ENCODE assay signal across 8 cellular contexts in genomic region chr4:25377572-25377882, GRCh38. TPM values are rescaled to one million over a fixed set of nuclear protein-coding genes. Genes with fewer than 3 reads are reported as not detected.
A peak's percentile ranks its signal among the peaks of the same experiment; 100 is the strongest.
DNase-seq lines count a peak whose midpoint lies in the region; ATAC-seq and TF ChIP-seq lines count a peak whose summit lies in the region.

No MANE protein-coding gene starts in this region.

- no peaks in the 10 kb centered on the region for H3K36me3 Mint-ChIP-seq in natural killer cell
- H3K36me3 Mint-ChIP-seq in natural killer cell treated with Interleukin-12 subunit alpha and Interleukin-12 subunit beta and Interleukin-15 and Interleukin-18, amount 100 ng/mL, for 72 hours: peaks cover 5% of the 10 kb centered on the region
- H3K36me3 Mint-ChIP-seq in dendritic cell treated with granulocyte-macrophage colony-stimulating factor and Interleukin-4, amounts not matched to agents 40 ng/mL and 50 ng/mL, for 4 days (ENCODE audit: low read depth): peaks cover 23% of the 10 kb centered on the region
- peaks cover 20% of the 10 kb centered on the region for H3K36me3 Mint-ChIP-seq in nephron progenitor cell (ENCODE audit: low read depth)

- peak overlapping the region; percentile 10; the same call in 1 of the 2 replicates for H3K27ac ChIP-seq in Karpas-422 (ENCODE audit: low read length)

- H3K27ac Mint-ChIP-seq in natural killer cell (no peak overlapping the region), nephron progenitor cell (peak overlapping the region; percentile 36)
- H3K27ac Mint-ChIP-seq in natural killer cell treated with Interleukin-12 subunit alpha and Interleukin-12 subunit beta and Interleukin-15 and Interleukin-18, amount 100 ng/mL, for 72 hours: no peak overlapping the region
- peak overlapping the region; percentile 85 for H3K27ac Mint-ChIP-seq in dendritic cell treated with granulocyte-macrophage colony-stimulating factor and Interleukin-4, amounts not matched to agents 40 ng/mL and 50 ng/mL, for 4 days

- H3K4me1 Mint-ChIP-seq in natural killer cell (peaks cover 5 to 11% of the 10 kb centered on the region in 2 donors), nephron progenitor cell (peaks cover 11% of the 10 kb centered on the region)
- peaks cover 0 to 7% of the 10 kb centered on the region in 2 donors for H3K4me1 Mint-ChIP-seq in natural killer cell treated with Interleukin-12 subunit alpha and Interleukin-12 subunit beta and Interleukin-15 and Interleukin-18, amount 100 ng/mL, for 72 hours (ENCODE audit: low read depth in 2 of 2)
- H3K4me1 Mint-ChIP-seq in dendritic cell treated with granulocyte-macrophage colony-stimulating factor and Interleukin-4, amounts not matched to agents 40 ng/mL and 50 ng/mL, for 4 days (ENCODE audit: low read depth): no peaks in the 10 kb centered on the region

- no peaks in the 10 kb centered on the region for H3K27me3 ChIP-seq in Karpas-422 (ENCODE audit: low read length)

- no peaks in the 10 kb centered on the region for H3K9me2 ChIP-seq in Karpas-422 (replicated peaks; ENCODE audit: insufficient read depth, low read length)

- no peaks in the 10 kb centered on the region for H3K9me3 ChIP-seq in Karpas-422 (ENCODE audit: low read length)

- H3K4me2 ChIP-seq in Karpas-422 (ENCODE audit: low read depth, low read length, poor library complexity, severe bottlenecking): peak overlapping the region; percentile 81

- intact Hi-C loops in natural killer cell (cut with micrococcal nuclease): loop anchor here (1.0 to 10.0 kb wide), 4 partner anchors 65 to 795 kb away; partner anchors contain the start of genes DHX15, PI4K2B, SEPSECS and ZCCHC4
- intact Hi-C loops in dendritic cell treated with granulocyte-macrophage colony-stimulating factor and Interleukin-4, amounts not matched to agents 40 ng/mL and 50 ng/mL, for 4 days (cut with micrococcal nuclease): loop anchor here (1.0 to 5.0 kb wide), 4 partner anchors 65 to 795 kb away; partner anchors contain the start of genes DHX15, PI4K2B, SEPSECS and ZCCHC4

- no peak for TF ChIP-seq CTCF in natural killer cell (IDR thresholded peaks at IDR 0.05)
- TF ChIP-seq CTCF in nephron progenitor cell (IDR thresholded peaks at IDR 0.05): no peak

- H4K20me1 ChIP-seq in Karpas-422 (ENCODE audit: insufficient read depth, low read depth, low read length): no peaks in the 10 kb centered on the region

- H3K4me3 Mint-ChIP-seq in natural killer cell (no peak overlapping the region), nephron progenitor cell (no peak overlapping the region)
- H3K4me3 Mint-ChIP-seq in natural killer cell treated with Interleukin-12 subunit alpha and Interleukin-12 subunit beta and Interleukin-15 and Interleukin-18, amount 100 ng/mL, for 72 hours: no peak overlapping the region
- H3K4me3 Mint-ChIP-seq in dendritic cell treated with granulocyte-macrophage colony-stimulating factor and Interleukin-4, amounts not matched to agents 40 ng/mL and 50 ng/mL, for 4 days: peak overlapping the region; percentile 91

- H2AFZ ChIP-seq in Karpas-422 (ENCODE audit: low read length): peak overlapping the region; percentile 16; the same call in 1 of the 2 replicates

- peak overlapping the region; percentile 89 for H3K9ac ChIP-seq in Karpas-422 (ENCODE audit: low read length)

- H3K27me3 Mint-ChIP-seq in natural killer cell (ENCODE audit: low read depth in 2 of 2): no peaks in the 10 kb centered on the region
- H3K27me3 Mint-ChIP-seq in natural killer cell treated with Interleukin-12 subunit alpha and Interleukin-12 subunit beta and Interleukin-15 and Interleukin-18, amount 100 ng/mL, for 72 hours: no peaks in the 10 kb centered on the region
- peaks cover 3% of the 10 kb centered on the region for H3K27me3 Mint-ChIP-seq in dendritic cell treated with granulocyte-macrophage colony-stimulating factor and Interleukin-4, amounts not matched to agents 40 ng/mL and 50 ng/mL, for 4 days
- H3K27me3 Mint-ChIP-seq in nephron progenitor cell (ENCODE audit: low read depth, poor library complexity): peaks cover 3% of the 10 kb centered on the region

- H3K4me1 ChIP-seq in Karpas-422 (ENCODE audit: low read length): peaks cover 24% of the 10 kb centered on the region

- ATAC-seq in natural killer cell (peak in 2 of 3 donors; percentile 0 to 5), GM18858 (IDR thresholded peaks at IDR 0.05; ENCODE audit: unreplicated experiment) (no peak)
- ATAC-seq in natural killer cell treated with Interleukin-12 subunit alpha and Interleukin-12 subunit beta and Interleukin-15 and Interleukin-18, amount 100 ng/mL, for 72 hours: no peak

- H3K79me2 ChIP-seq in Karpas-422 (ENCODE audit: low read length): peaks cover 50% of the 10 kb centered on the region

- DNase-seq in natural killer cell (no peak), Karpas-422 (peak; percentile 54), nephron progenitor cell (no peak), AG08395 (ENCODE audit: low spot score) (no peak)
- no peak for DNase-seq in natural killer cell treated with Interleukin-12 subunit alpha and Interleukin-12 subunit beta and Interleukin-15 and Interleukin-18, amount 100 ng/mL, for 72 hours (ENCODE audit: low spot score)
- no peak for DNase-seq in activated CD4-positive, alpha-beta T cell treated with anti-CD3 and anti-CD28 coated beads, Interleukin-2, amount 50 U/mL, for 4 hours

- H3K9me3 Mint-ChIP-seq in natural killer cell (no peaks in the 10 kb centered on the region), nephron progenitor cell (no peaks in the 10 kb centered on the region)
- no peaks in the 10 kb centered on the region for H3K9me3 Mint-ChIP-seq in natural killer cell treated with Interleukin-12 subunit alpha and Interleukin-12 subunit beta and Interleukin-15 and Interleukin-18, amount 100 ng/mL, for 72 hours
- no peaks in the 10 kb centered on the region for H3K9me3 Mint-ChIP-seq in dendritic cell treated with granulocyte-macrophage colony-stimulating factor and Interleukin-4, amounts not matched to agents 40 ng/mL and 50 ng/mL, for 4 days

- H3K4me3 ChIP-seq in Karpas-422 (ENCODE audit: low read length): peak overlapping the region; percentile 95

- H3K36me3 ChIP-seq in Karpas-422 (ENCODE audit: insufficient read depth, low read length): peaks cover 21% of the 10 kb centered on the region; the same call in 1 of the 2 replicates

RNA-seq across cellular contexts. Expression of gene ANAPC4, which starts 0.5 kb away (rescaled TPM):
- 10 to 100 TPM; 42.0 to 51.3 (median 49.5) TPM for total RNA-seq in natural killer cell
- total RNA-seq in natural killer cell treated with Interleukin-12 subunit alpha and Interleukin-12 subunit beta and Interleukin-15 and Interleukin-18, amount 100 ng/mL, for 72 hours: 10 to 100 TPM; 43.0 to 66.6 TPM
- total RNA-seq in Karpas-422 (2014; rRNA removed; shearing (Covaris generic); ENCODE audit: low replicate concordance): 57.6 and 75.7 TPM in 2 replicates

Comparison
In these comparisons a context has a peak if more than half of its experiments do, and no peak if none do; other contexts are left out.
1. ATAC-seq: peak in natural killer cell (2 of 3); none in natural killer cell treated with Interleukin-12 subunit alpha and Interleukin-12 subunit beta and Interleukin-15 and Interleukin-18, amount 100 ng/mL, for 72 hours (0 of 2) and GM18858 (single experiment).
2. H3K27ac Mint-ChIP-seq: peak in dendritic cell treated with granulocyte-macrophage colony-stimulating factor and Interleukin-4, amounts not matched to agents 40 ng/mL and 50 ng/mL, for 4 days (single experiment) and nephron progenitor cell (single experiment); none in natural killer cell (0 of 2) and natural killer cell treated with Interleukin-12 subunit alpha and Interleukin-12 subunit beta and Interleukin-15 and Interleukin-18, amount 100 ng/mL, for 72 hours (0 of 2).